In the genomic region with DNA sequence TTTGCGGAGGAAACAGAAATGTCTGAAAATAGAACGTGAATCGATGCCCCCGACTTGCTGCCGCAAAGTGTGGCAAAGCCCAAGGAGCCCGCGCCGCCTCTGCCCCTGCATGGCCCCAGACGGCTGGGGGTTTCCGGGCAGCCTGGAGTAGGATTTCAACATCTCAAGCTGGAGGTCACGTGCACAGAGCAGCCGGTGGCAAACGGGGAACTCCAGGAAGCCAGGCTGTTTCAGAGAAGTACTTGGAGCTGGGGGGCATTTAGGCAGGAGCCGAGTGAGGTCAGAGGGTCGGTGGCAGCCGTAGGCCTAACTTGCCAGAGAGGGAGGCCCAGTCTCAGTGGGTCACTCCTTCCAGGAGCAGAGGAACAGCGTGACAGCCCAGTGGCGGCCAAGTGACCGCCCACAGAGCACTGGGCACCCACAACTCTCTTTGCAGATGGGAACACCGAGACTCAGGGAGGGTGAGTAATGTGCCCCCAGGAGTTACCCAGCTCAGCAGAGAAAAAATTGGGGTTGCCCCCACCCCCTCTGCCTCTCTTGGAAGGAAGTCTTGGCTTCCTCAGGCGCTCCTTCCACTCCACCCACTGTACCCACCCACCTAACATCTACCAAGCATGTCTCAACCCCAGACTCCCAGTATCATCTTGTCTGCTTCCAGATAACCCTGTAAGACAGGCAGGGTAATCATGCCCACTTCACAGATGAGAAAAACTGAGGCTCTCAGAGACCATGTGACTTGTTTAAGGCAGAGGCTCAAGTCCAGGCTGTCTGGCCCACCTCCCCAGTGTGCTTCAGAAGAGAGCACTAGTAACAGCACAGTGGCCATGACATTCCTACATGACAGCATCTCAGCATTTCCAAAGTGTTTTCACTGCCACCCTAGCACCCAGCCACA, we compare ENCODE assay signal across 8 cellular contexts.
DNase-seq lines count a peak whose midpoint lies in the region; ATAC-seq and TF ChIP-seq lines count a peak whose summit lies in the region.

No MANE protein-coding gene starts in this region.

- H3K4me1 Mint-ChIP-seq in osteocyte (ENCODE audit: unreplicated experiment): peaks cover 17% of the 10 kb centered on the region

- no TSS peak for BruUV-seq in PC-9 (replicated peaks; lab: Mats Ljungman, UMichigan)

- ATAC-seq in GM21367 (IDR thresholded peaks at IDR 0.05; ENCODE audit: unreplicated experiment): peak; percentile 70
- peak; percentile 61 for ATAC-seq in esophagus mucosa

- 59 to 73% methylated on average over 16 to 19 of the region's 21 CpGs for WGBS in thyroid gland, 2 donors

- POLR2A ChIA-PET in PC-9 (lab: Charles Lee; ENCODE audit: unreplicated experiment): interaction anchor here (0.7 kb wide), 1 partner anchor 397 kb away, joined by 3 read pairs; no protein-coding TSS in a partner anchor

- CTCF ChIA-PET in PC-9 (lab: Charles Lee): no interaction called here

- no peak for TF ChIP-seq CTCF in osteocyte (IDR thresholded peaks at IDR 0.05)
- no peak for TF ChIP-seq CTCF in thyroid gland (IDR thresholded peaks at IDR 0.05)
- no peak for TF ChIP-seq CTCF in PC-9 (conservative IDR thresholded peaks at IDR 0.05)

- H3K36me3 Mint-ChIP-seq in osteocyte (ENCODE audit: unreplicated experiment): no peaks in the 10 kb centered on the region

- H3K9me3 ChIP-seq in thyroid gland (no peaks in the 10 kb centered on the region), PC-9 (ENCODE audit: insufficient read depth, low read depth) (no peaks in the 10 kb centered on the region)

- no peaks in the 10 kb centered on the region for H3K27me3 ChIP-seq in thyroid gland
- H3K27me3 ChIP-seq in PC-9 (ENCODE audit: insufficient read depth, low read depth): no peaks in the 10 kb centered on the region

- H2AFZ ChIP-seq in PC-9: no peak overlapping the region

- peak; percentile 86 to 95 for DNase-seq in AML-193 (lab: John Stamatoyannopoulos, UW)
- peak; percentile 97 for DNase-seq in MV-4-11 (lab: John Stamatoyannopoulos, UW)
- DNase-seq in activated CD8-positive, alpha-beta memory T cell treated with anti-CD3 and anti-CD28 coated beads, Interleukin-2, amount 50 U/mL, for 24 hours (ENCODE audit: extremely low read depth): peak; percentile 72
- peak; percentile 90 for DNase-seq in osteocyte (ENCODE audit: extremely low spot score, unreplicated experiment)
- DNase-seq in thyroid gland: peak; percentile 41 to 48
- no peak for DNase-seq in PC-9

- no peaks in the 10 kb centered on the region for H3K79me2 ChIP-seq in PC-9 (ENCODE audit: low read depth)

- no peaks in the 10 kb centered on the region for H4K20me1 ChIP-seq in PC-9 (ENCODE audit: insufficient read depth)

- no peaks in the 10 kb centered on the region for H3K9me3 Mint-ChIP-seq in osteocyte (ENCODE audit: unreplicated experiment)

- no peak overlapping the region for H3K4me2 ChIP-seq in PC-9

- H3K4me3 ChIP-seq in thyroid gland (replicated peaks in 1 of 3) (no peak overlapping the region), PC-9 (no peak overlapping the region)

- H3K27ac ChIP-seq in thyroid gland: no peak overlapping the region
- no peak overlapping the region for H3K27ac ChIP-seq in PC-9

- intact Hi-C loops in thyroid gland (cut with DNase I): no loop called here
- intact Hi-C loops in PC-9 (cut with micrococcal nuclease; ENCODE audit: unreplicated experiment): no loop called here

- peaks cover 15 to 18% of the 10 kb centered on the region in 2 donors for H3K4me1 ChIP-seq in thyroid gland
- H3K4me1 ChIP-seq in PC-9 (replicated peaks; ENCODE audit: insufficient read depth): no peaks in the 10 kb centered on the region

- H3F3A ChIP-seq in PC-9 (ENCODE audit: insufficient read depth, low read depth): no peaks in the 10 kb centered on the region

- H3K36me3 ChIP-seq in thyroid gland (no peaks in the 10 kb centered on the region), PC-9 (ENCODE audit: low read depth) (no peaks in the 10 kb centered on the region)

- peak overlapping the region; percentile 30 for H3K4me3 Mint-ChIP-seq in osteocyte (ENCODE audit: unreplicated experiment)

- no peaks in the 10 kb centered on the region for H3K9me2 ChIP-seq in PC-9 (ENCODE audit: insufficient read depth)

- no peaks in the 10 kb centered on the region for H3K27me3 Mint-ChIP-seq in osteocyte (ENCODE audit: unreplicated experiment)

- TF ChIP-seq POLR2A in thyroid gland (IDR thresholded peaks at IDR 0.05): no peak

- peak overlapping the region; percentile 82 for H3K27ac Mint-ChIP-seq in osteocyte (ENCODE audit: unreplicated experiment)

Comparison
In these comparisons a context has a peak if more than half of its experiments do, and no peak if none do; other contexts are left out.
1. DNase-seq: peak in AML-193 (2 of 2), MV-4-11 (single experiment), activated CD8-positive, alpha-beta memory T cell treated with anti-CD3 and anti-CD28 coated beads, Interleukin-2, amount 50 U/mL, for 24 hours (single experiment), osteocyte (single experiment) and thyroid gland (2 of 2); none in PC-9 (0 of 2).